1 cellular context compared by ENCODE assay signal in the genomic region with DNA sequence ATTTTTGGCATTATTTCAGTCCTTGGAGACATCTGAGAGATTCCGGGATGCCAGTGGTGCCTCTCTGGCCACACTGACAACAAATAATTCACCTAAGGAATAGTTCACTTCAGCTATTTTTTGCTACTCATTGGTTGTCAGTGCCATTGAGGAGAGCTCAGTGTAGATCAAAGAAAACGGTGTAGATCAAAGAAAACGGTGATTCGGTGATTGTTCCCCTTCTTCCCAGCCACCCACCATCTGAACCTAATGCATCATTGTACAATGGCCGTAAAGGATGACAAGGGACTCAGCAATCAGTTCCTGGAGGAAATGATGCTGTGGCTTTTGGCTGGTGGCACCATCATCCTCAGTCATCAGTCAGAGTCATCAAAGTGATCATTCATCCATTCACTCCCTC.
TF ChIP-seq lines count a peak whose summit lies in the region.

No MANE protein-coding gene starts in this region.

TF ChIP-seq in GM23338, 12 proteins besides CTCF, POLR2A, EP300 and RAD21 (continued from another document):
- TF ChIP-seq, protein P1, sequence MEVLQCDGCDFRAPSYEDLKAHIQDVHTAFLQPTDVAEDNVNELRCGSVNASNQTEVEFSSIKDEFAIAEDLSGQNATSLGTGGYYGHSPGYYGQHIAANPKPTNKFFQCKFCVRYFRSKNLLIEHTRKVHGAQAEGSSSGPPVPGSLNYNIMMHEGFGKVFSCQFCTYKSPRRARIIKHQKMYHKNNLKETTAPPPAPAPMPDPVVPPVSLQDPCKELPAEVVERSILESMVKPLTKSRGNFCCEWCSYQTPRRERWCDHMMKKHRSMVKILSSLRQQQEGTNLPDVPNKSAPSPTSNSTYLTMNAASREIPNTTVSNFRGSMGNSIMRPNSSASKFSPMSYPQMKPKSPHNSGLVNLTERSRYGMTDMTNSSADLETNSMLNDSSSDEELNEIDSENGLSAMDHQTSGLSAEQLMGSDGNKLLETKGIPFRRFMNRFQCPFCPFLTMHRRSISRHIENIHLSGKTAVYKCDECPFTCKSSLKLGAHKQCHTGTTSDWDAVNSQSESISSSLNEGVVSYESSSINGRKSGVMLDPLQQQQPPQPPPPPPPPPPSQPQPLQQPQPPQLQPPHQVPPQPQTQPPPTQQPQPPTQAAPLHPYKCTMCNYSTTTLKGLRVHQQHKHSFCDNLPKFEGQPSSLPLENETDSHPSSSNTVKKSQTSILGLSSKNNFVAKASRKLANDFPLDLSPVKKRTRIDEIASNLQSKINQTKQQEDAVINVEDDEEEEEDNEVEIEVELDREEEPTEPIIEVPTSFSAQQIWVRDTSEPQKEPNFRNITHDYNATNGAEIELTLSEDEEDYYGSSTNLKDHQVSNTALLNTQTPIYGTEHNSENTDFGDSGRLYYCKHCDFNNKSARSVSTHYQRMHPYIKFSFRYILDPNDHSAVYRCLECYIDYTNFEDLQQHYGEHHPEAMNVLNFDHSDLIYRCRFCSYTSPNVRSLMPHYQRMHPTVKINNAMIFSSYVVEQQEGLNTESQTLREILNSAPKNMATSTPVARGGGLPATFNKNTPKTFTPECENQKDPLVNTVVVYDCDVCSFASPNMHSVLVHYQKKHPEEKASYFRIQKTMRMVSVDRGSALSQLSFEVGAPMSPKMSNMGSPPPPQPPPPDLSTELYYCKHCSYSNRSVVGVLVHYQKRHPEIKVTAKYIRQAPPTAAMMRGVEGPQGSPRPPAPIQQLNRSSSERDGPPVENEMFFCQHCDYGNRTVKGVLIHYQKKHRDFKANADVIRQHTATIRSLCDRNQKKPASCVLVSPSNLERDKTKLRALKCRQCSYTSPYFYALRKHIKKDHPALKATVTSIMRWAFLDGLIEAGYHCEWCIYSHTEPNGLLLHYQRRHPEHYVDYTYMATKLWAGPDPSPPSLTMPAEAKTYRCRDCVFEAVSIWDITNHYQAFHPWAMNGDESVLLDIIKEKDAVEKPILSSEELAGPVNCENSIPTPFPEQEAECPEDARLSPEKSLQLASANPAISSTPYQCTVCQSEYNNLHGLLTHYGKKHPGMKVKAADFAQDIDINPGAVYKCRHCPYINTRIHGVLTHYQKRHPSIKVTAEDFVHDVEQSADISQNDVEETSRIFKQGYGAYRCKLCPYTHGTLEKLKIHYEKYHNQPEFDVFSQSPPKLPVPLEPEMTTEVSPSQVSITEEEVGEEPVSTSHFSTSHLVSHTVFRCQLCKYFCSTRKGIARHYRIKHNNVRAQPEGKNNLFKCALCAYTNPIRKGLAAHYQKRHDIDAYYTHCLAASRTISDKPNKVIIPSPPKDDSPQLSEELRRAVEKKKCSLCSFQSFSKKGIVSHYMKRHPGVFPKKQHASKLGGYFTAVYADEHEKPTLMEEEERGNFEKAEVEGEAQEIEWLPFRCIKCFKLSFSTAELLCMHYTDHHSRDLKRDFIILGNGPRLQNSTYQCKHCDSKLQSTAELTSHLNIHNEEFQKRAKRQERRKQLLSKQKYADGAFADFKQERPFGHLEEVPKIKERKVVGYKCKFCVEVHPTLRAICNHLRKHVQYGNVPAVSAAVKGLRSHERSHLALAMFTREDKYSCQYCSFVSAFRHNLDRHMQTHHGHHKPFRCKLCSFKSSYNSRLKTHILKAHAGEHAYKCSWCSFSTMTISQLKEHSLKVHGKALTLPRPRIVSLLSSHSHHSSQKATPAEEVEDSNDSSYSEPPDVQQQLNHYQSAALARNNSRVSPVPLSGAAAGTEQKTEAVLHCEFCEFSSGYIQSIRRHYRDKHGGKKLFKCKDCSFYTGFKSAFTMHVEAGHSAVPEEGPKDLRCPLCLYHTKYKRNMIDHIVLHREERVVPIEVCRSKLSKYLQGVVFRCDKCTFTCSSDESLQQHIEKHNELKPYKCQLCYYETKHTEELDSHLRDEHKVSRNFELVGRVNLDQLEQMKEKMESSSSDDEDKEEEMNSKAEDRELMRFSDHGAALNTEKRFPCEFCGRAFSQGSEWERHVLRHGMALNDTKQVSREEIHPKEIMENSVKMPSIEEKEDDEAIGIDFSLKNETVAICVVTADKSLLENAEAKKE (CRISPR knock-in tag; IDR thresholded peaks at IDR 0.05): no peak
- no peak for TF ChIP-seq EZH2 (IDR thresholded peaks at IDR 0.05; ENCODE audit: low read depth, unreplicated experiment)
- no peak; the same call in 1 of the 2 replicates for TF ChIP-seq NANOG (IDR thresholded peaks at IDR 0.05; ENCODE audit: borderline replicate concordance)
- TF ChIP-seq STAT1 (IDR thresholded peaks at IDR 0.05; ENCODE audit: unreplicated experiment): no peak
- TF ChIP-seq ZNF331 (CRISPR knock-in tag; IDR thresholded peaks at IDR 0.05; ENCODE audit: low read depth): no peak
